1 cellular context compared by ENCODE assay signal in genomic region chr6:89819336-89820130, GRCh38.
TF ChIP-seq lines count a peak whose summit lies in the region.

TSS of gene MDN1 (minus strand) at chr6:89819794. CDS start at chr6:89819607, 187 bp downstream.

TF ChIP-seq in SK-N-SH, 30 proteins besides CTCF, POLR2A, EP300 and RAD21 (continued from another document):
- TF ChIP-seq REST (IDR thresholded peaks at IDR 0.05; ENCODE audit: low read depth, low read length) (peak; percentile 35; the same call in 1 of the 2 replicates), SIN3A (IDR thresholded peaks at IDR 0.05; ENCODE audit: borderline replicate concordance, low read depth, low read length) (peak; percentile 98), RXRA (IDR thresholded peaks at IDR 0.05; ENCODE audit: borderline replicate concordance, low read depth) (no peak)
